1 cellular context compared by ENCODE assay signal in the genomic region with DNA sequence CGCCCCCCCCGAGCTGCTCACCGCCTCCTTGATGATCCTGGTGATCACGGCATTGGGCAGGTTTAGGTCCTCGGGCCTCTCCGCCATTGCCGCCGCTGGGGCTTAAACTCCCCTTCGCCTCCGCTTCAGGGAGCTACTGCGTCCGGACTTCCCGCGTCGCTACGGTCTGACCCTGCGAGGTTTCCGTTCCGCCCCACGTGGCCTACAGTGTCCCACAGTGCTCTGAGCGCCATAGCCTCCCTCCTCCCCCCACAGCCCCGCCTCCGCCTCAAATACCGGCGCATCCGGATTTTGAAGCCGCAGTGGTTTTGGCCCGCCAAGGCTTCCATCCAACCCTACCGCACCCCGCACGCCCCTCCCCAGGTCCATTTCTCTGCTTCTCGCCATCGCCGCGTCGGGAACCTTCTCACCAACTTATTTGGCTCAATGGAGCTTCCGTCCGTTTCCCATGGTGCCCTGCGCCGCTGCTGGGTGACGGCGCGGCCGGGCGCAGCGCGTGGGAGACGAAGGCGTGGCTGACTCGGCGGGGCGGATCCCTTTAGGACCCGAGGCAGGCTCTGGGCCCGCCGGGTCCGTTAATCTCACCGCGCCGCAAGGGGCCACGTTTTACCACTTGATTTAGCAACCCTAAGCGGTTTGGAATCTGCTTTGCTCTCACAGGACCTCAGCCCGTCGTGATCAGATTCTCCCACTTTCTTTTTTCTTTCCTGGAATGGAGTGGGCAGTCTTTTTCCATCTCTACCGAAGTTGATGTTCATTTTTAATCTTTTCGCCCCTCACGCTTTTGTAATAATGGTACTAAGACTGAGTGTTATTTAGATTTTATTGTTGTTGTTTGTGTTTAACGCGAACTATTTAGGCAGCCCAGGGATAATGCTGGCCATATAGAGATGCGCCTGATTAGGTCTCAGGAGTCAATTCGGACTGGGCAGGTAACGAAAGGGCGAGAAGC.
TF ChIP-seq lines count a peak whose summit lies in the region.

Gene C9orf43 (plus strand): TSS at position 541 of the 952 bp plus-strand sequence. CDS start 2,747 bp downstream, outside the sequence.
A gene with protein sequence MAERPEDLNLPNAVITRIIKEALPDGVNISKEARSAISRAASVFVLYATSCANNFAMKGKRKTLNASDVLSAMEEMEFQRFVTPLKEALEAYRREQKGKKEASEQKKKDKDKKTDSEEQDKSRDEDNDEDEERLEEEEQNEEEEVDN (minus strand): TSS at position 469 of the 952 bp plus-strand sequence. CDS start 382 bp downstream, at position 87.

TF ChIP-seq in SK-N-SH, 30 proteins besides CTCF, POLR2A, EP300 and RAD21 (continued from another document):
- TF ChIP-seq REST (IDR thresholded peaks at IDR 0.05; ENCODE audit: low read depth, low read length): peak; percentile 30; the same call in 1 of the 2 replicates
- TF ChIP-seq ELF1 (IDR thresholded peaks at IDR 0.05): peak; percentile 79; the same call in 1 of the 2 replicates
- 0 out of 2 replicates have a peak, but pooled peaks have one; percentile 38 for TF ChIP-seq FOXJ3 (CRISPR knock-in tag; IDR thresholded peaks at IDR 0.05)
- no peak for TF ChIP-seq RFX5 (IDR thresholded peaks at IDR 0.05; ENCODE audit: low read length)
- no peak for TF ChIP-seq JUND (IDR thresholded peaks at IDR 0.05)
- TF ChIP-seq TCF12 (IDR thresholded peaks at IDR 0.05): peak; percentile 19; the same call in 1 of the 2 replicates
- TF ChIP-seq FOXM1 (IDR thresholded peaks at IDR 0.05; ENCODE audit: low read depth): 0 out of 2 replicates have a peak, but pooled peaks have one; percentile 8
- TF ChIP-seq TEAD4 (IDR thresholded peaks at IDR 0.05; ENCODE audit: borderline replicate concordance, insufficient read depth): 0 out of 2 replicates have a peak, but pooled peaks have one; percentile 32
- TF ChIP-seq NRF1 (IDR thresholded peaks at IDR 0.05; ENCODE audit: low read depth, low read length): peak; percentile 51
- TF ChIP-seq USF1 (IDR thresholded peaks at IDR 0.05; ENCODE audit: borderline replicate concordance, low read depth): peak; percentile 95
- TF ChIP-seq, protein P1, sequence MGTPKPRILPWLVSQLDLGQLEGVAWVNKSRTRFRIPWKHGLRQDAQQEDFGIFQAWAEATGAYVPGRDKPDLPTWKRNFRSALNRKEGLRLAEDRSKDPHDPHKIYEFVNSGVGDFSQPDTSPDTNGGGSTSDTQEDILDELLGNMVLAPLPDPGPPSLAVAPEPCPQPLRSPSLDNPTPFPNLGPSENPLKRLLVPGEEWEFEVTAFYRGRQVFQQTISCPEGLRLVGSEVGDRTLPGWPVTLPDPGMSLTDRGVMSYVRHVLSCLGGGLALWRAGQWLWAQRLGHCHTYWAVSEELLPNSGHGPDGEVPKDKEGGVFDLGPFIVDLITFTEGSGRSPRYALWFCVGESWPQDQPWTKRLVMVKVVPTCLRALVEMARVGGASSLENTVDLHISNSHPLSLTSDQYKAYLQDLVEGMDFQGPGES (IDR thresholded peaks at IDR 0.05; ENCODE audit: low read depth, low read length): no peak
- TF ChIP-seq NFIC (IDR thresholded peaks at IDR 0.05; ENCODE audit: borderline replicate concordance): no peak
- no peak for TF ChIP-seq EZH2phosphoT487 (IDR thresholded peaks at IDR 0.05; ENCODE audit: borderline replicate concordance, low read depth)
- TF ChIP-seq MXI1 (IDR thresholded peaks at IDR 0.05; ENCODE audit: low read depth, low read length): peak; percentile 95
- TF ChIP-seq YY1 (IDR thresholded peaks at IDR 0.05; ENCODE audit: low read depth): peak; percentile 81
- TF ChIP-seq USF2 (IDR thresholded peaks at IDR 0.05; ENCODE audit: borderline replicate concordance, low read depth, low read length): peak; percentile 64
- TF ChIP-seq TAF1 (IDR thresholded peaks at IDR 0.05; ENCODE audit: borderline replicate concordance, low read depth, low read length): peak; percentile 75
- peak; percentile 18; the same call in 1 of the 2 replicates for TF ChIP-seq MEF2A (IDR thresholded peaks at IDR 0.05; ENCODE audit: borderline replicate concordance, low read depth)
- TF ChIP-seq POLR2AphosphoS5 (IDR thresholded peaks at IDR 0.05; ENCODE audit: low read depth, low read length): peak; percentile 94
- TF ChIP-seq RXRA (IDR thresholded peaks at IDR 0.05; ENCODE audit: borderline replicate concordance, low read depth): no peak
- peak; percentile 7; the same call in 1 of the 2 replicates for TF ChIP-seq FOSL2 (IDR thresholded peaks at IDR 0.05; ENCODE audit: borderline replicate concordance, low read depth)
- peak; percentile 63; the same call in 1 of the 2 replicates for TF ChIP-seq SIN3A (IDR thresholded peaks at IDR 0.05; ENCODE audit: borderline replicate concordance, low read depth, low read length)
- TF ChIP-seq, protein P2, sequence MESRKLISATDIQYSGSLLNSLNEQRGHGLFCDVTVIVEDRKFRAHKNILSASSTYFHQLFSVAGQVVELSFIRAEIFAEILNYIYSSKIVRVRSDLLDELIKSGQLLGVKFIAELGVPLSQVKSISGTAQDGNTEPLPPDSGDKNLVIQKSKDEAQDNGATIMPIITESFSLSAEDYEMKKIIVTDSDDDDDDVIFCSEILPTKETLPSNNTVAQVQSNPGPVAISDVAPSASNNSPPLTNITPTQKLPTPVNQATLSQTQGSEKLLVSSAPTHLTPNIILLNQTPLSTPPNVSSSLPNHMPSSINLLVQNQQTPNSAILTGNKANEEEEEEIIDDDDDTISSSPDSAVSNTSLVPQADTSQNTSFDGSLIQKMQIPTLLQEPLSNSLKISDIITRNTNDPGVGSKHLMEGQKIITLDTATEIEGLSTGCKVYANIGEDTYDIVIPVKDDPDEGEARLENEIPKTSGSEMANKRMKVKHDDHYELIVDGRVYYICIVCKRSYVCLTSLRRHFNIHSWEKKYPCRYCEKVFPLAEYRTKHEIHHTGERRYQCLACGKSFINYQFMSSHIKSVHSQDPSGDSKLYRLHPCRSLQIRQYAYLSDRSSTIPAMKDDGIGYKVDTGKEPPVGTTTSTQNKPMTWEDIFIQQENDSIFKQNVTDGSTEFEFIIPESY (IDR thresholded peaks at IDR 0.05; ENCODE audit: borderline replicate concordance, low read depth): peak; percentile 92
- peak; percentile 55; the same call in 1 of the 2 replicates for TF ChIP-seq GABPA (IDR thresholded peaks at IDR 0.05; ENCODE audit: low read depth)
